In genomic region chr2:45045706-45046105, GRCh38 we compare ENCODE assay signal across 22 cellular contexts. TPM values are rescaled to one million over a fixed set of nuclear protein-coding genes. Genes with fewer than 3 reads are reported as not detected.
"Had no signal": no experiment of that assay in that cellular context is flagged by ENCODE, and none has a peak within 500 bp of the region (broad histone marks: within the 10 kb centered on the region; RNA-seq: fewer than 3 reads in every experiment).

No MANE protein-coding gene starts in this region.

- H3K36me3 Mint-ChIP-seq: activated CD8-positive, alpha-beta memory T cell treated with anti-CD3 and anti-CD28 coated beads, Interleukin-2, amount 10 ng/mL, durations not matched to agents 7 days and 5 days; activated naive CD8-positive, alpha-beta T cell treated with anti-CD3 and anti-CD28 coated beads for 36 hours; neural progenitor cell had no signal

- DNase-seq: activated CD4-positive, alpha-beta memory T cell treated with anti-CD3 and anti-CD28 coated beads, Interleukin-2, amount 10 ng/mL, durations not matched to agents 7 days and 5 days; activated CD4-positive, alpha-beta T cell treated with anti-CD3 and anti-CD28 coated beads for 48 hours; activated CD4-positive, CD25-positive, alpha-beta regulatory T cell; activated CD8-positive, alpha-beta memory T cell treated with anti-CD3 and anti-CD28 coated beads, Interleukin-2, amount 10 ng/mL, durations not matched to agents 7 days and 5 days; activated naive CD8-positive, alpha-beta T cell treated with anti-CD3 and anti-CD28 coated beads for 36 hours; amniotic stem cell; caudate nucleus; dorsolateral prefrontal cortex; gastrocnemius medialis; head of caudate nucleus; left ventricle myocardium inferior; mammary epithelial cell; midbrain; stimulated activated CD4-positive, alpha-beta T cell treated with anti-CD3 and anti-CD28 coated beads, Interleukin-2, amount 100 ng/mL, for 24 hours; stimulated activated naive CD8-positive, alpha-beta T cell treated with anti-CD3 and anti-CD28 coated beads, Interleukin-15, Interleukin-2, amounts not matched to agents 100 U/mL and 50 U/mL, for 24 hours; substantia nigra; T-helper 9 cell; tibial artery had no signal

- H3K4me3 Mint-ChIP-seq: activated CD4-positive, alpha-beta memory T cell treated with anti-CD3 and anti-CD28 coated beads, Interleukin-2, amount 10 ng/mL, durations not matched to agents 7 days and 5 days; activated CD8-positive, alpha-beta memory T cell treated with anti-CD3 and anti-CD28 coated beads, Interleukin-2, amount 10 ng/mL, durations not matched to agents 7 days and 5 days; activated naive CD8-positive, alpha-beta T cell treated with anti-CD3 and anti-CD28 coated beads for 36 hours; endodermal cell; neural progenitor cell had no signal

- ATAC-seq: activated CD8-positive, alpha-beta memory T cell treated with anti-CD3 and anti-CD28 coated beads, Interleukin-2, amount 10 ng/mL, durations not matched to agents 7 days and 5 days; gastrocnemius medialis; stimulated activated naive CD8-positive, alpha-beta T cell treated with anti-CD3 and anti-CD28 coated beads, Interleukin-15, Interleukin-2, amounts not matched to agents 100 U/mL and 50 U/mL, for 24 hours had no signal

- H3K4me1 Mint-ChIP-seq: activated CD4-positive, alpha-beta memory T cell treated with anti-CD3 and anti-CD28 coated beads, Interleukin-2, amount 10 ng/mL, durations not matched to agents 7 days and 5 days; activated CD8-positive, alpha-beta memory T cell treated with anti-CD3 and anti-CD28 coated beads, Interleukin-2, amount 10 ng/mL, durations not matched to agents 7 days and 5 days; activated naive CD8-positive, alpha-beta T cell treated with anti-CD3 and anti-CD28 coated beads for 36 hours had no signal

- H3K27ac Mint-ChIP-seq: activated CD4-positive, alpha-beta memory T cell treated with anti-CD3 and anti-CD28 coated beads, Interleukin-2, amount 10 ng/mL, durations not matched to agents 7 days and 5 days; activated CD8-positive, alpha-beta memory T cell treated with anti-CD3 and anti-CD28 coated beads, Interleukin-2, amount 10 ng/mL, durations not matched to agents 7 days and 5 days; activated naive CD8-positive, alpha-beta T cell treated with anti-CD3 and anti-CD28 coated beads for 36 hours; endodermal cell; neural progenitor cell; progenitor cell of endocrine pancreas had no signal

- H3K9me3 Mint-ChIP-seq: activated CD4-positive, alpha-beta memory T cell treated with anti-CD3 and anti-CD28 coated beads, Interleukin-2, amount 10 ng/mL, durations not matched to agents 7 days and 5 days; activated naive CD8-positive, alpha-beta T cell treated with anti-CD3 and anti-CD28 coated beads for 36 hours; endodermal cell; neural progenitor cell had no signal

RNA-seq across cellular contexts. Expression of gene SIX2, which starts 36.5 kb away (rescaled TPM):
- total RNA-seq: activated CD4-positive, alpha-beta memory T cell treated with anti-CD3 and anti-CD28 coated beads, Interleukin-2, amount 10 ng/mL, durations not matched to agents 7 days and 5 days; activated CD8-positive, alpha-beta memory T cell treated with anti-CD3 and anti-CD28 coated beads, Interleukin-2, amount 10 ng/mL, durations not matched to agents 7 days and 5 days; activated naive CD8-positive, alpha-beta T cell treated with anti-CD3 and anti-CD28 coated beads for 36 hours; endodermal cell; fibroblast of lung; mammary epithelial cell had no signal
